Comparison of ENCODE assay signal across 9 cellular contexts in the genomic region with DNA sequence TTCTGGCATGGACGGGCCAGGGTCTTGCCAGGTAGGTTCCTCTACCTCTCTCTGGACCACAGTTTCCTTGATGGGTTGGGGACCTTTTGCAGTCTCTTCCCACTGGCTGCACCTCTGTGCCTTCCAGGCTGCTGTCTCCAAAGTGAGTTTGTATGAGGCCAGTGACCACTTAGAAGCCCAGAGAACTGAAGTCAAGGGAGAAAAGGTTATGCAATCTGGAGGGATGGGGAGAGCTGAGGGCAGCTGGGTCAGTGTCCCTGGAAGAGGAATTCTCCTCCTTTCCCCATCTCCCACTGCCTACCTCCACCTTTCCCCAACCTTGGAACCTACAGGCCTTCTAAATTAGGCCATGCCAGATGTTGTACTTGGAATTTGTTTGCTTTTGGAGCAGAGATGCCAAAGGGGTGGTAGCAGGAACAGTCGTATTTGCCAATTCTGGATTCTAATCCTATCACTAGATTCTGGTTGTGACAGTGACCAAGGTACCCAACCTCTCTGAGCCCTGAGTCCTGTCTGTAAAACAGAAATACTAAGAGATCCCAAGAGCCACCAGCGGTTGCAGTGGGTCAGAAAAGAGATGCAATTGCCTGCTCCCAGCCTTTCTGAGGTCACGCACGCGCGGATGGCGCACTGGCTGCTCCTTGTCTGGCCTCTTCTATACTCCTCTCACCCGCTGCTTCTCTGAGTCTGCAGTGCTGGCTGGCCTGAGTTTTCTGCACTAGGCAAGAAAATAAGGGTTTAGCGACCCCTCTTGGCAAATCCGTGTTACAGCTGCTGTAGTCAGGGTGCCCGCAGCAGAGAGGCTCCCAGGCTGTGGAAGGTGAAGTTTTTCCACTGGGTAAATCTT. TPM values are rescaled to one million over a fixed set of nuclear protein-coding genes. Genes with fewer than 3 reads are reported as not detected.
A peak's percentile ranks its signal among the peaks of the same experiment; 100 is the strongest.
DNase-seq lines count a peak whose midpoint lies in the region; ATAC-seq and TF ChIP-seq lines count a peak whose summit lies in the region.
"Had no signal": no experiment of that assay in that cellular context is flagged by ENCODE, and none has a peak within 500 bp of the region (broad histone marks: within the 10 kb centered on the region; RNA-seq: fewer than 3 reads in every experiment).

No MANE protein-coding gene starts in this region.

- no peaks in the 10 kb centered on the region for H3K36me3 ChIP-seq in vagina

- no peaks in the 10 kb centered on the region for H3K36me3 Mint-ChIP-seq in activated CD8-positive, alpha-beta T cell treated with anti-CD3 and anti-CD28 coated beads, Interleukin-2, amount 10 ng/mL, durations not matched to agents 7 days and 5 days (ENCODE audit: low read depth)
- no peaks in the 10 kb centered on the region for H3K36me3 Mint-ChIP-seq in nephron progenitor cell (ENCODE audit: low read depth)
- H3K36me3 Mint-ChIP-seq: memory B cell had no signal

- peak overlapping the region; percentile 13 for H3K27ac ChIP-seq in vagina

- ATAC-seq in GM18498 (IDR thresholded peaks at IDR 0.05; ENCODE audit: unreplicated experiment) = peak; percentile 72
- ATAC-seq in HG03378 (IDR thresholded peaks at IDR 0.05; ENCODE audit: unreplicated experiment) = peak; percentile 77
- ATAC-seq in activated CD8-positive, alpha-beta T cell treated with anti-CD3 and anti-CD28 coated beads, Interleukin-2, amount 10 ng/mL, durations not matched to agents 7 days and 5 days = peak; percentile 58

- no peaks in the 10 kb centered on the region for H3K27me3 ChIP-seq in vagina

- intact Hi-C loops in vagina (cut with DNase I) = loop anchor here (2.0 kb wide), 1 partner anchor 146 kb away; no protein-coding TSS in a partner anchor

- DNase-seq in AG04449 (ENCODE audit: low read depth, low spot score) = peak; percentile 41
- DNase-seq in NCI-H460 (ENCODE audit: extremely low read depth, low read depth) = peak; percentile 64
- peak; percentile 44 for DNase-seq in activated CD8-positive, alpha-beta T cell treated with anti-CD3 and anti-CD28 coated beads, Interleukin-2, amount 10 ng/mL, durations not matched to agents 7 days and 5 days
- peak; percentile 72 for DNase-seq in fibroblast of the conjunctiva (ENCODE audit: low read depth)
- DNase-seq in nephron progenitor cell = peak; percentile 78
- DNase-seq in vagina (ENCODE audit: extremely low spot score in 2 of 2) = peak; percentile 70 to 92

- H3K4me1 Mint-ChIP-seq in activated CD8-positive, alpha-beta T cell treated with anti-CD3 and anti-CD28 coated beads, Interleukin-2, amount 10 ng/mL, durations not matched to agents 7 days and 5 days (ENCODE audit: low read depth) = no peaks in the 10 kb centered on the region
- peaks cover 14% of the 10 kb centered on the region for H3K4me1 Mint-ChIP-seq in nephron progenitor cell
- H3K4me1 Mint-ChIP-seq: memory B cell had no signal

- no peak for TF ChIP-seq POLR2A in vagina (IDR thresholded peaks at IDR 0.05)

- peak; percentile 83 for TF ChIP-seq CTCF in AG04449 (IDR thresholded peaks at IDR 0.05; ENCODE audit: insufficient read depth, low read length, missing control alignments)
- peak; percentile 89 for TF ChIP-seq CTCF in nephron progenitor cell (IDR thresholded peaks at IDR 0.05)
- TF ChIP-seq CTCF in vagina (IDR thresholded peaks at IDR 0.05) = peak; percentile 34 to 79 (median 79)

- H3K27me3 Mint-ChIP-seq in activated CD8-positive, alpha-beta T cell treated with anti-CD3 and anti-CD28 coated beads, Interleukin-2, amount 10 ng/mL, durations not matched to agents 7 days and 5 days (ENCODE audit: low read depth) = no peaks in the 10 kb centered on the region
- peaks cover 18% of the 10 kb centered on the region for H3K27me3 Mint-ChIP-seq in nephron progenitor cell (ENCODE audit: low read depth, poor library complexity)

- CTCF ChIA-PET in AG04449 (lab: Yijun Ruan, JAX) = interaction anchor here (0.6 to 17.9 kb wide), 24 partner anchors 9 to 207 kb away, joined by 3 to 444 read pairs (median 4); partner anchors contain the start of genes ACCSL, ALKBH3 and C11orf96
- CTCF ChIA-PET in activated CD8-positive, alpha-beta T cell treated with anti-CD3 and anti-CD28 coated beads, Interleukin-2, amount 10 ng/mL, durations not matched to agents 7 days and 5 days (lab: Charles Lee) = interaction anchor here (1.0 to 1.6 kb wide), 4 partner anchors 57 to 211 kb away, joined by 3 to 7 read pairs (median 6); no protein-coding TSS in a partner anchor

- H3K4me3 ChIP-seq in AG04449 (ENCODE audit: low read depth, low read length) = no peak overlapping the region
- no peak overlapping the region for H3K4me3 ChIP-seq in vagina

- peaks cover 11% of the 10 kb centered on the region for H3K4me1 ChIP-seq in vagina

- H3K4me3 Mint-ChIP-seq in activated CD8-positive, alpha-beta T cell treated with anti-CD3 and anti-CD28 coated beads, Interleukin-2, amount 10 ng/mL, durations not matched to agents 7 days and 5 days = no peak overlapping the region
- H3K4me3 Mint-ChIP-seq in nephron progenitor cell = no peak overlapping the region
- H3K4me3 Mint-ChIP-seq: memory B cell had no signal

- H3K9me3 Mint-ChIP-seq in activated CD8-positive, alpha-beta T cell treated with anti-CD3 and anti-CD28 coated beads, Interleukin-2, amount 10 ng/mL, durations not matched to agents 7 days and 5 days (ENCODE audit: insufficient read depth) = peaks cover 3% of the 10 kb centered on the region
- H3K9me3 Mint-ChIP-seq in nephron progenitor cell = peaks cover 10% of the 10 kb centered on the region

- POLR2A ChIA-PET in AG04449 (lab: Yijun Ruan, JAX) = interaction anchor here (0.6 to 2.6 kb wide), 2 partner anchors 94 to 148 kb away, joined by 3 to 15 read pairs; partner anchors contain the start of gene C11orf96
- POLR2A ChIA-PET in activated CD8-positive, alpha-beta T cell treated with anti-CD3 and anti-CD28 coated beads, Interleukin-2, amount 10 ng/mL, durations not matched to agents 7 days and 5 days (lab: Charles Lee) = no interaction called here

- no peaks in the 10 kb centered on the region for H3K9me3 ChIP-seq in vagina

- no peak overlapping the region for H3K27ac Mint-ChIP-seq in activated CD8-positive, alpha-beta T cell treated with anti-CD3 and anti-CD28 coated beads, Interleukin-2, amount 10 ng/mL, durations not matched to agents 7 days and 5 days
- H3K27ac Mint-ChIP-seq in nephron progenitor cell = no peak overlapping the region
- H3K27ac Mint-ChIP-seq: memory B cell had no signal

RNA-seq across cellular contexts. Expression of gene ACCSL, which starts 10.7 kb away (rescaled TPM):
- not detected in 2 replicates for total RNA-seq in NCI-H460 (2014; rRNA removed; shearing (Covaris generic))
- polyA plus RNA-seq in NCI-H460 (2014; cell fraction: nucleus; rRNA removed) = not detected in 2 replicates
- total RNA-seq in activated CD8-positive, alpha-beta T cell treated with anti-CD3 and anti-CD28 coated beads, Interleukin-2, amount 10 ng/mL, durations not matched to agents 7 days and 5 days = not detected
- not detected for total RNA-seq in vagina

RNA-seq across cellular contexts. Expression of gene ACCS, which starts 29.0 kb away (rescaled TPM):
- total RNA-seq in NCI-H460 (2014; rRNA removed; shearing (Covaris generic)) = 5.9 and 6.2 TPM in 2 replicates
- polyA plus RNA-seq in NCI-H460 (2014; cell fraction: nucleus; rRNA removed) = 27.4 and 45.2 TPM in 2 replicates
- 1 to 10 TPM; 8.7 to 9.0 TPM for total RNA-seq in activated CD8-positive, alpha-beta T cell treated with anti-CD3 and anti-CD28 coated beads, Interleukin-2, amount 10 ng/mL, durations not matched to agents 7 days and 5 days
- total RNA-seq in vagina = 8.1 TPM

RNA-seq across cellular contexts. Expression of gene EXT2, which starts 58.4 kb away (rescaled TPM):
- 63.8 and 70.5 TPM in 2 replicates for total RNA-seq in NCI-H460 (2014; rRNA removed; shearing (Covaris generic))
- polyA plus RNA-seq in NCI-H460 (2014; cell fraction: nucleus; rRNA removed) = 67.8 and 69.5 TPM in 2 replicates
- 10 to 100 TPM; 18.4 to 22.5 TPM for total RNA-seq in activated CD8-positive, alpha-beta T cell treated with anti-CD3 and anti-CD28 coated beads, Interleukin-2, amount 10 ng/mL, durations not matched to agents 7 days and 5 days
- 78.6 TPM for total RNA-seq in vagina
